In the genomic region with DNA sequence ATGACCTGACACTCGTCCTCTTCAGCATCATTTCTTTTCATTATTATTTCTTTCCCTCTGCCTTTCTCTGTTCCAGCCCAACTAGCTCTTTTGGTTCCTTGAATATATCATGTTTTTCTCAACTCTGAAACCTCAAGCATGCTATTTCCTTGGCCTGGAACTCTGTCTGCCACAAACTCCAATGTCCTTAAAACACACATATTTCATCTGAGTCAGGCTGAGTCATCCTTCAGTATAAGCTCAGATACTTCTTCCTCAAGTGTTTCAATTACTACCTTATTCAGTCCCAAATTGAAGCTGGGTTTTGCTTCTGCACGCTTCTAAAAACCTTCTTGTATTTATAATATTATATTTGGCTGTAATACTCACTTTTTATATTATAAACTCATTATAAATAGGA, we compare ENCODE assay signal across 11 cellular contexts.
DNase-seq lines count a peak whose midpoint lies in the region; ATAC-seq and TF ChIP-seq lines count a peak whose summit lies in the region.
"Had no signal": no experiment of that assay in that cellular context is flagged by ENCODE, and none has a peak within 500 bp of the region (broad histone marks: within the 10 kb centered on the region; RNA-seq: fewer than 3 reads in every experiment).

No MANE protein-coding gene starts in this region.

- POLR2A ChIA-PET in HCT116 (lab: Charles Lee) = no interaction called here

- RAD21 ChIA-PET in HCT116 (lab: Charles Lee; ENCODE audit: low non-redundant PET in 1 of 2, low total read pairs in 2 of 2, uncharacterized antibody in 2 of 2, unreplicated experiment in 2 of 2) = no interaction called here

- H4K20me1 ChIP-seq in HCT116 (ENCODE audit: insufficient read depth) = no peaks in the 10 kb centered on the region

- H3K4me1 ChIP-seq in HCT116 (ENCODE audit: control insufficient read depth in 1 of 2, insufficient read depth in 2 of 2, low read length in 2 of 2) = peaks cover 0 to 10% of the 10 kb centered on the region in 2 experiments; a peak in 2 of 4 replicates
- H3K4me1 ChIP-seq in SJSA1 (replicated peaks) = peaks cover 16% of the 10 kb centered on the region
- H3K4me1 ChIP-seq in foreskin keratinocyte = peaks cover 11% of the 10 kb centered on the region
- no peaks in the 10 kb centered on the region for H3K4me1 ChIP-seq in BE2C
- H3K4me1 ChIP-seq: pancreas had no signal

- H3K79me2 ChIP-seq in HCT116 (ENCODE audit: insufficient read depth, low read length) = no peaks in the 10 kb centered on the region

- no peaks in the 10 kb centered on the region for H3K9me3 ChIP-seq in HCT116 (ENCODE audit: control insufficient read depth in 1 of 2, insufficient read depth in 1 of 2, low read depth in 1 of 2, low read length in 2 of 2)
- H3K9me3 ChIP-seq in SJSA1 (replicated peaks) = no peaks in the 10 kb centered on the region
- H3K9me3 ChIP-seq in BE2C = no peaks in the 10 kb centered on the region
- H3K9me3 ChIP-seq: pancreas had no signal

- H3K4me3 ChIP-seq in HCT116 (replicated peaks in 1 of 2; ENCODE audit: low read depth in 1 of 2, low read length in 2 of 2) = no peak overlapping the region
- H3K4me3 ChIP-seq in SJSA1 = no peak overlapping the region
- H3K4me3 ChIP-seq in BE2C (ENCODE audit: low read depth, low read length) = no peak overlapping the region
- H3K4me3 ChIP-seq: pancreas, SK-N-MC had no signal

- H3K4me2 ChIP-seq in HCT116 (ENCODE audit: low read length) = peak overlapping the region; percentile 18; the same call in 1 of the 2 replicates

- H2AFZ ChIP-seq in HCT116 (ENCODE audit: low read depth, low read length, poor library complexity, severe bottlenecking) = peak overlapping the region; percentile 42

- CTCF ChIA-PET in HCT116 (lab: Charles Lee) = no interaction called here

- no peaks in the 10 kb centered on the region for H3K9me2 ChIP-seq in HCT116 (ENCODE audit: insufficient read depth)

- no peak overlapping the region for H3K9ac ChIP-seq in HCT116 (ENCODE audit: low read length)

- intact Hi-C loops in HCT116 (cut with micrococcal nuclease) (no loop called here), head of caudate nucleus (cut with DNase I) (no loop called here)

- H3K27ac ChIP-seq in HCT116 (ENCODE audit: low read depth, low read length) (no peak overlapping the region), SJSA1 (peak overlapping the region; percentile 63), foreskin keratinocyte (no peak overlapping the region)
- H3K27ac ChIP-seq: pancreas, SK-N-MC had no signal

- no peak for TF ChIP-seq POLR2A in HCT116 (IDR thresholded peaks at IDR 0.05; ENCODE audit: borderline replicate concordance, extremely low read depth, insufficient read depth, insufficient read length)

- TF ChIP-seq RAD21 in HCT116 (IDR thresholded peaks at IDR 0.05; ENCODE audit: low read depth) = no peak

- no TSS peak for BruUV-seq in HCT116 (replicated peaks; lab: Mats Ljungman, UMichigan)

- H3K36me3 ChIP-seq in HCT116 (ENCODE audit: control insufficient read depth in 1 of 2, insufficient read depth in 2 of 2, low read length in 2 of 2) = no peaks in the 10 kb centered on the region
- no peaks in the 10 kb centered on the region for H3K36me3 ChIP-seq in SJSA1
- no peaks in the 10 kb centered on the region for H3K36me3 ChIP-seq in BE2C
- H3K36me3 ChIP-seq: pancreas had no signal

- TF ChIP-seq CTCF in HCT116 (IDR thresholded peaks at IDR 0.05 in 2 of 3, conservative IDR thresholded peaks at IDR 0.05 in 1 of 3; ENCODE audit: borderline replicate concordance in 1 of 3, insufficient read depth in 1 of 3, low read depth in 2 of 3, low read length in 2 of 3) (no peak), foreskin keratinocyte (conservative IDR thresholded peaks at IDR 0.05) (no peak), BE2C (IDR thresholded peaks at IDR 0.05; ENCODE audit: low read depth, low read length) (no peak)

- DNase-seq in HCT116 (ENCODE audit: low read depth, low spot score) = no peak
- peak; percentile 51 to 67 for DNase-seq in SJSA1 (ENCODE audit: low read depth in 1 of 2, low spot score in 2 of 2)
- DNase-seq in foreskin keratinocyte = peak; percentile 41 to 66
- DNase-seq in stromal cell of bone marrow (ENCODE audit: low read depth) = peak; percentile 92
- DNase-seq in stimulated activated CD4-positive, alpha-beta T cell treated with anti-CD3 and anti-CD28 coated beads, Interleukin-4, amount 100 ng/mL, for 24 hours = no peak
- DNase-seq in DMS79 (lab: John Stamatoyannopoulos, UW) = no peak
- DNase-seq in BE2C = no peak
- no peak for DNase-seq in head of caudate nucleus
- DNase-seq: NCI-H187, pancreas had no signal

- ATAC-seq in HCT116 = peak; percentile 49; the same call in 1 of the 2 replicates
- ATAC-seq in foreskin keratinocyte = peak; percentile 99

- H3K27me3 ChIP-seq in HCT116 (ENCODE audit: insufficient read depth, low read length) (no peaks in the 10 kb centered on the region), SJSA1 (replicated peaks) (no peaks in the 10 kb centered on the region), foreskin keratinocyte (no peaks in the 10 kb centered on the region), BE2C (no peaks in the 10 kb centered on the region)
- H3K27me3 ChIP-seq: pancreas had no signal

TF ChIP-seq in HCT116, 20 proteins besides CTCF, POLR2A, EP300 and RAD21:
- TF ChIP-seq SIN3A (IDR thresholded peaks at IDR 0.05; ENCODE audit: low read depth) (no peak), YY1 (IDR thresholded peaks at IDR 0.05; ENCODE audit: extremely low read depth, insufficient replicate concordance, low read depth, low read length) (no peak), FOSL1 (IDR thresholded peaks at IDR 0.05; ENCODE audit: low read depth) (peak; percentile 72), EZH2phosphoT487 (IDR thresholded peaks at IDR 0.05; ENCODE audit: borderline replicate concordance) (no peak), JUND (IDR thresholded peaks at IDR 0.05) (peak; percentile 43; the same call in 1 of the 2 replicates), ELF1 (IDR thresholded peaks at IDR 0.05; ENCODE audit: borderline replicate concordance, low read depth) (no peak), SP1 (IDR thresholded peaks at IDR 0.05; ENCODE audit: low read depth) (0 out of 2 replicates have a peak, but pooled peaks have one; percentile 20), TCF7L2 (IDR thresholded peaks at IDR 0.05; ENCODE audit: borderline replicate concordance, extremely low read depth, insufficient read depth, insufficient read length) (no peak), EZH2 (IDR thresholded peaks at IDR 0.05) (no peak), CBX3 (IDR thresholded peaks at IDR 0.05; ENCODE audit: low read depth) (peak; percentile 30; the same call in 1 of the 2 replicates), CEBPB (IDR thresholded peaks at IDR 0.05; ENCODE audit: low read depth) (no peak)
- TF ChIP-seq, protein P1, sequence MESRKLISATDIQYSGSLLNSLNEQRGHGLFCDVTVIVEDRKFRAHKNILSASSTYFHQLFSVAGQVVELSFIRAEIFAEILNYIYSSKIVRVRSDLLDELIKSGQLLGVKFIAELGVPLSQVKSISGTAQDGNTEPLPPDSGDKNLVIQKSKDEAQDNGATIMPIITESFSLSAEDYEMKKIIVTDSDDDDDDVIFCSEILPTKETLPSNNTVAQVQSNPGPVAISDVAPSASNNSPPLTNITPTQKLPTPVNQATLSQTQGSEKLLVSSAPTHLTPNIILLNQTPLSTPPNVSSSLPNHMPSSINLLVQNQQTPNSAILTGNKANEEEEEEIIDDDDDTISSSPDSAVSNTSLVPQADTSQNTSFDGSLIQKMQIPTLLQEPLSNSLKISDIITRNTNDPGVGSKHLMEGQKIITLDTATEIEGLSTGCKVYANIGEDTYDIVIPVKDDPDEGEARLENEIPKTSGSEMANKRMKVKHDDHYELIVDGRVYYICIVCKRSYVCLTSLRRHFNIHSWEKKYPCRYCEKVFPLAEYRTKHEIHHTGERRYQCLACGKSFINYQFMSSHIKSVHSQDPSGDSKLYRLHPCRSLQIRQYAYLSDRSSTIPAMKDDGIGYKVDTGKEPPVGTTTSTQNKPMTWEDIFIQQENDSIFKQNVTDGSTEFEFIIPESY (IDR thresholded peaks at IDR 0.05; ENCODE audit: extremely low read depth, insufficient replicate concordance, low read length) = no peak
- TF ChIP-seq, protein P2, sequence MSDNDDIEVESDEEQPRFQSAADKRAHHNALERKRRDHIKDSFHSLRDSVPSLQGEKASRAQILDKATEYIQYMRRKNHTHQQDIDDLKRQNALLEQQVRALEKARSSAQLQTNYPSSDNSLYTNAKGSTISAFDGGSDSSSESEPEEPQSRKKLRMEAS (IDR thresholded peaks at IDR 0.05) = no peak
- TF ChIP-seq, protein P3, sequence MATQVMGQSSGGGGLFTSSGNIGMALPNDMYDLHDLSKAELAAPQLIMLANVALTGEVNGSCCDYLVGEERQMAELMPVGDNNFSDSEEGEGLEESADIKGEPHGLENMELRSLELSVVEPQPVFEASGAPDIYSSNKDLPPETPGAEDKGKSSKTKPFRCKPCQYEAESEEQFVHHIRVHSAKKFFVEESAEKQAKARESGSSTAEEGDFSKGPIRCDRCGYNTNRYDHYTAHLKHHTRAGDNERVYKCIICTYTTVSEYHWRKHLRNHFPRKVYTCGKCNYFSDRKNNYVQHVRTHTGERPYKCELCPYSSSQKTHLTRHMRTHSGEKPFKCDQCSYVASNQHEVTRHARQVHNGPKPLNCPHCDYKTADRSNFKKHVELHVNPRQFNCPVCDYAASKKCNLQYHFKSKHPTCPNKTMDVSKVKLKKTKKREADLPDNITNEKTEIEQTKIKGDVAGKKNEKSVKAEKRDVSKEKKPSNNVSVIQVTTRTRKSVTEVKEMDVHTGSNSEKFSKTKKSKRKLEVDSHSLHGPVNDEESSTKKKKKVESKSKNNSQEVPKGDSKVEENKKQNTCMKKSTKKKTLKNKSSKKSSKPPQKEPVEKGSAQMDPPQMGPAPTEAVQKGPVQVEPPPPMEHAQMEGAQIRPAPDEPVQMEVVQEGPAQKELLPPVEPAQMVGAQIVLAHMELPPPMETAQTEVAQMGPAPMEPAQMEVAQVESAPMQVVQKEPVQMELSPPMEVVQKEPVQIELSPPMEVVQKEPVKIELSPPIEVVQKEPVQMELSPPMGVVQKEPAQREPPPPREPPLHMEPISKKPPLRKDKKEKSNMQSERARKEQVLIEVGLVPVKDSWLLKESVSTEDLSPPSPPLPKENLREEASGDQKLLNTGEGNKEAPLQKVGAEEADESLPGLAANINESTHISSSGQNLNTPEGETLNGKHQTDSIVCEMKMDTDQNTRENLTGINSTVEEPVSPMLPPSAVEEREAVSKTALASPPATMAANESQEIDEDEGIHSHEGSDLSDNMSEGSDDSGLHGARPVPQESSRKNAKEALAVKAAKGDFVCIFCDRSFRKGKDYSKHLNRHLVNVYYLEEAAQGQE (IDR thresholded peaks at IDR 0.05; ENCODE audit: low read depth) = no peak

Comparison
In these comparisons a context has a peak if more than half of its experiments do, and no peak if none do; other contexts are left out.
1. DNase-seq: peak in SJSA1 (2 of 2), foreskin keratinocyte (2 of 2) and stromal cell of bone marrow (single experiment); none in HCT116 (single experiment), stimulated activated CD4-positive, alpha-beta T cell treated with anti-CD3 and anti-CD28 coated beads, Interleukin-4, amount 100 ng/mL, for 24 hours (single experiment), DMS79 (single experiment), BE2C (single experiment) and head of caudate nucleus (0 of 42).